Comparison of ENCODE assay signal across 8 cellular contexts in genomic region chr19:52734340-52734892, GRCh38. TPM values are rescaled to one million over a fixed set of nuclear protein-coding genes. Genes with fewer than 3 reads are reported as not detected.
A peak's percentile ranks its signal among the peaks of the same experiment; 100 is the strongest.
DNase-seq lines count a peak whose midpoint lies in the region; ATAC-seq and TF ChIP-seq lines count a peak whose summit lies in the region.

No MANE protein-coding gene starts in this region.

- no peak for TF ChIP-seq CTCF in gastrocnemius medialis (IDR thresholded peaks at IDR 0.05 in 4 of 5, conservative IDR thresholded peaks at IDR 0.05 in 1 of 5)

- H3K27me3 Mint-ChIP-seq in activated naive CD8-positive, alpha-beta T cell treated with anti-CD3 and anti-CD28 coated beads, Interleukin-2, amount 50 U/mL, for 24 hours, result no peaks in the 10 kb centered on the region

- H3K36me3 Mint-ChIP-seq in activated naive CD8-positive, alpha-beta T cell treated with anti-CD3 and anti-CD28 coated beads, Interleukin-2, amount 50 U/mL, for 24 hours (ENCODE audit: low read depth), result peaks cover 28% of the 10 kb centered on the region

- peaks cover 29% of the 10 kb centered on the region for H3K4me1 Mint-ChIP-seq in activated naive CD8-positive, alpha-beta T cell treated with anti-CD3 and anti-CD28 coated beads, Interleukin-2, amount 50 U/mL, for 24 hours

- H3K4me3 ChIP-seq in gastrocnemius medialis, result peak overlapping the region; percentile 72 to 95 (median 78)

- H3K9me3 Mint-ChIP-seq in activated naive CD8-positive, alpha-beta T cell treated with anti-CD3 and anti-CD28 coated beads, Interleukin-2, amount 50 U/mL, for 24 hours, result peaks cover 3% of the 10 kb centered on the region

- peak overlapping the region; percentile 73 to 85 (median 80) for H3K27ac ChIP-seq in gastrocnemius medialis

- ATAC-seq in GM21360 (IDR thresholded peaks at IDR 0.05; ENCODE audit: unreplicated experiment) (peak; percentile 32), gastrocnemius medialis (peak; percentile 18 to 23)
- ATAC-seq in activated naive CD8-positive, alpha-beta T cell treated with anti-CD3 and anti-CD28 coated beads, Interleukin-2, amount 50 U/mL, for 24 hours, result peak; percentile 21

- peak overlapping the region; percentile 86 for H3K4me3 Mint-ChIP-seq in activated naive CD8-positive, alpha-beta T cell treated with anti-CD3 and anti-CD28 coated beads, Interleukin-2, amount 50 U/mL, for 24 hours

- TF ChIP-seq POLR2A in gastrocnemius medialis (IDR thresholded peaks at IDR 0.05), result no peak

- no peaks in the 10 kb centered on the region for H3K27me3 ChIP-seq in gastrocnemius medialis

- in situ Hi-C loops in gastrocnemius medialis (cut with MboI; ENCODE audit: low sequenced_read_pairs in 4 of 4), result loop anchor here in 2 of 4 donors (25.0 kb wide), 1 partner anchor 472 kb away; the partner anchor contains the start of gene ZNF766 (in 2 of the 2)

- DNase-seq in HPDE6-E6E7 (ENCODE audit: extremely low spot score) (peak; percentile 23), hippocampal formation (lab: John Stamatoyannopoulos, UW) (peak; percentile 16 to 49), gastrocnemius medialis (no peak), DMS153 (lab: John Stamatoyannopoulos, UW) (no peak), DMS114 treated with DMSO at 0.1 percent for 48 hours (lab: John Stamatoyannopoulos, UW; ENCODE audit: unreplicated experiment) (no peak)
- DNase-seq in activated naive CD8-positive, alpha-beta T cell treated with anti-CD3 and anti-CD28 coated beads, Interleukin-2, amount 50 U/mL, for 24 hours, result peak; percentile 17

- no peaks in the 10 kb centered on the region; the same call in 1 of the 2 replicates for H3K9me3 ChIP-seq in ES-I3 (ENCODE audit: control insufficient read depth, insufficient read depth, low read length)
- no peaks in the 10 kb centered on the region for H3K9me3 ChIP-seq in gastrocnemius medialis

- H3K4me1 ChIP-seq in ES-I3 (ENCODE audit: insufficient read depth, low read length), result no peaks in the 10 kb centered on the region
- H3K4me1 ChIP-seq in gastrocnemius medialis, result peaks cover 3 to 10% of the 10 kb centered on the region in 2 donors

- no peaks in the 10 kb centered on the region for H3K36me3 ChIP-seq in ES-I3 (ENCODE audit: insufficient read depth, low read length)
- no peaks in the 10 kb centered on the region for H3K36me3 ChIP-seq in gastrocnemius medialis

- intact Hi-C loops in gastrocnemius medialis (cut with DNase I; ENCODE audit: low total_unique reads), result loop anchor here (10.0 kb wide), 1 partner anchor 490 kb away; no protein-coding TSS in a partner anchor

- peak overlapping the region; percentile 90 for H3K27ac Mint-ChIP-seq in activated naive CD8-positive, alpha-beta T cell treated with anti-CD3 and anti-CD28 coated beads, Interleukin-2, amount 50 U/mL, for 24 hours

- H3K9ac ChIP-seq in ES-I3 (ENCODE audit: low read depth, low read length), result peak overlapping the region; percentile 98

RNA-seq across cellular contexts. Expression of gene ZNF611, which starts 0.4 kb away (rescaled TPM):
- total RNA-seq in gastrocnemius medialis, result 1 to 10 TPM; 1.7 to 4.0 (median 2.5) TPM

RNA-seq across cellular contexts. Expression of gene ZNF600, which starts 52.2 kb away (rescaled TPM):
- total RNA-seq in gastrocnemius medialis, result 1 to 10 TPM in 2 of 4 donors, under 1 TPM in 2; 0.72 to 3.7 (median 1.1) TPM

Comparison
In these comparisons a context has a peak if more than half of its experiments do, and no peak if none do; other contexts are left out.
1. DNase-seq: peak in HPDE6-E6E7 (single experiment), activated naive CD8-positive, alpha-beta T cell treated with anti-CD3 and anti-CD28 coated beads, Interleukin-2, amount 50 U/mL, for 24 hours (single experiment) and hippocampal formation (2 of 2); none in gastrocnemius medialis (0 of 2), DMS153 (single experiment) and DMS114 treated with DMSO at 0.1 percent for 48 hours (single experiment).
2. Peak in every context shown above with its lines, with median percentiles within 50 percentile points of each other: ATAC-seq.